Comparison of ENCODE assay signal across 2 cellular contexts in genomic region chr7:87154166-87154565, GRCh38.
TF ChIP-seq lines count a peak whose summit lies in the region.

No MANE protein-coding gene starts in this region.

TF ChIP-seq in SK-N-SH, 30 proteins besides CTCF, POLR2A, EP300 and RAD21 (continued from another document):
- TF ChIP-seq FOXJ3 (CRISPR knock-in tag; IDR thresholded peaks at IDR 0.05) (no peak), TEAD4 (IDR thresholded peaks at IDR 0.05; ENCODE audit: borderline replicate concordance, insufficient read depth) (no peak), GATA2 (CRISPR knock-in tag; IDR thresholded peaks at IDR 0.05) (no peak), NRF1 (IDR thresholded peaks at IDR 0.05; ENCODE audit: low read depth, low read length) (no peak), TAF1 (IDR thresholded peaks at IDR 0.05; ENCODE audit: borderline replicate concordance, low read depth, low read length) (no peak)
- TF ChIP-seq, protein P1, sequence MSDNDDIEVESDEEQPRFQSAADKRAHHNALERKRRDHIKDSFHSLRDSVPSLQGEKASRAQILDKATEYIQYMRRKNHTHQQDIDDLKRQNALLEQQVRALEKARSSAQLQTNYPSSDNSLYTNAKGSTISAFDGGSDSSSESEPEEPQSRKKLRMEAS (IDR thresholded peaks at IDR 0.05; ENCODE audit: low read depth) = no peak
- TF ChIP-seq, protein P2, sequence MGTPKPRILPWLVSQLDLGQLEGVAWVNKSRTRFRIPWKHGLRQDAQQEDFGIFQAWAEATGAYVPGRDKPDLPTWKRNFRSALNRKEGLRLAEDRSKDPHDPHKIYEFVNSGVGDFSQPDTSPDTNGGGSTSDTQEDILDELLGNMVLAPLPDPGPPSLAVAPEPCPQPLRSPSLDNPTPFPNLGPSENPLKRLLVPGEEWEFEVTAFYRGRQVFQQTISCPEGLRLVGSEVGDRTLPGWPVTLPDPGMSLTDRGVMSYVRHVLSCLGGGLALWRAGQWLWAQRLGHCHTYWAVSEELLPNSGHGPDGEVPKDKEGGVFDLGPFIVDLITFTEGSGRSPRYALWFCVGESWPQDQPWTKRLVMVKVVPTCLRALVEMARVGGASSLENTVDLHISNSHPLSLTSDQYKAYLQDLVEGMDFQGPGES (IDR thresholded peaks at IDR 0.05; ENCODE audit: low read depth, low read length) = no peak

TF ChIP-seq in SK-N-SH treated with all-trans-retinoic acid at 6 μM for 48 hours, 23 proteins besides CTCF, POLR2A, EP300 and RAD21 (continued from another document):
- TF ChIP-seq CREB5 (CRISPR knock-in tag; IDR thresholded peaks at IDR 0.05; ENCODE audit: low read depth) = no peak
